ENCODE assay signal across 1 cellular context in genomic region chr6:169802790-169803189, GRCh38.
TF ChIP-seq lines count a peak whose summit lies in the region.

No MANE protein-coding gene starts in this region.

TF ChIP-seq in H1, 55 proteins besides CTCF, POLR2A, EP300 and RAD21:
- TF ChIP-seq SP4 (IDR thresholded peaks at IDR 0.05; ENCODE audit: low read length) (no peak), MAX (IDR thresholded peaks at IDR 0.05) (no peak), KDM1A (IDR thresholded peaks at IDR 0.05; ENCODE audit: borderline replicate concordance, low read length) (no peak), ATF3 (IDR thresholded peaks at IDR 0.05; ENCODE audit: insufficient read depth, low read depth, low read length) (no peak), SIRT6 (IDR thresholded peaks at IDR 0.05; ENCODE audit: low read length) (no peak), E2F6 (IDR thresholded peaks at IDR 0.05) (no peak)
